Comparison of ENCODE assay signal across 11 cellular contexts in genomic region chr21:14589855-14590563, GRCh38.
DNase-seq lines count a peak whose midpoint lies in the region; ATAC-seq lines count a peak whose summit lies in the region.
"Had no signal": no experiment of that assay in that cellular context is flagged by ENCODE, and none has a peak within 500 bp of the region (broad histone marks: within the 10 kb centered on the region; RNA-seq: fewer than 3 reads in every experiment).

No MANE protein-coding gene starts in this region.

- H3K4me3 Mint-ChIP-seq in memory B cell, result no peak overlapping the region

- H3K27ac Mint-ChIP-seq in memory B cell, result no peak overlapping the region

- DNase-seq in NK-92 treated with Interleukin-12 subunit alpha and Interleukin-12 subunit beta, amount 100 ng/mL, for 24 hours (lab: John Stamatoyannopoulos, UW), result peak; percentile 16
- DNase-seq in NK-92 (lab: John Stamatoyannopoulos, UW; ENCODE audit: unreplicated experiment), result no peak
- no peak for DNase-seq in memory B cell (ENCODE audit: low spot score in 2 of 2)
- DNase-seq in COLO829 (ENCODE audit: low spot score), result no peak
- DNase-seq in globus pallidus (ENCODE audit: low spot score), result no peak
- no peak for DNase-seq in amniotic stem cell (lab: John Stamatoyannopoulos, UW)
- DNase-seq: cortex of kidney, NCI-H345, thyroid gland had no signal

- H3K27me3 Mint-ChIP-seq in memory B cell, result no peaks in the 10 kb centered on the region

- ATAC-seq in GM21576 (IDR thresholded peaks at IDR 0.05; ENCODE audit: unreplicated experiment) (peak; percentile 81), HG03457 (IDR thresholded peaks at IDR 0.05; ENCODE audit: unreplicated experiment) (peak; percentile 71), memory B cell (ENCODE audit: low read depth) (peak; percentile 82)

- H3K9me3 Mint-ChIP-seq in memory B cell, result peaks cover 2% of the 10 kb centered on the region

- peaks cover 2% of the 10 kb centered on the region for H3K36me3 Mint-ChIP-seq in memory B cell

- H3K4me1 Mint-ChIP-seq in memory B cell, result peaks cover 8% of the 10 kb centered on the region
